In the genomic region with DNA sequence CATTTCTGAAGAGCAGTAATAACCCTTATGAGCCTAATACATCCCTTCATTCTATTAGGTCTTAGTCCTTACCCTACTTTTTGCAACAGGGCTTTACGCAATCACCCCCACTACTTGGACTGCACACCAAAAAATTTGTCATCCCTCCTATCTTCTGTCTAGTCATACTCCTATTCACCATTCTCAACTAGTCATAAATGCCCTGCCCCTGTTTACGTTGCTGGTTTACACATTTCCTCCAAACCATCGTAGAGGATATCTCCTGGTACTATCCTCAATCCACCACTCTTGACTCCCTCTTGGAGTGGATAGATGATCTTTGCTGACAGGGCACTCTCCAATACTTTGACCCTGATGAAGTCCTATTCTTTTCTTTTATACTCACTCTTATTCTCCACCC, we compare ENCODE assay signal across 19 cellular contexts.
DNase-seq lines count a peak whose midpoint lies in the region; ATAC-seq and TF ChIP-seq lines count a peak whose summit lies in the region.
"Had no signal": no experiment of that assay in that cellular context is flagged by ENCODE, and none has a peak within 500 bp of the region (broad histone marks: within the 10 kb centered on the region; RNA-seq: fewer than 3 reads in every experiment).

No MANE protein-coding gene starts in this region.

- no peak for TF ChIP-seq CTCF in epithelial cell of esophagus (IDR thresholded peaks at IDR 0.05; ENCODE audit: insufficient read depth, low read depth, low read length, missing control alignments)

- DNase-seq in SIG-M5 treated with dmso at 0.1 percent for 504 hours (lab: John Stamatoyannopoulos, UW; ENCODE audit: unreplicated experiment) = peak; percentile 40
- no peak for DNase-seq in SIG-M5 (lab: John Stamatoyannopoulos, UW)
- peak; percentile 32 for DNase-seq in MV-4-11 (lab: John Stamatoyannopoulos, UW)
- DNase-seq in epithelial cell of esophagus (ENCODE audit: low read depth) = peak; percentile 6
- no peak for DNase-seq in AG20443 (ENCODE audit: low spot score)
- no peak for DNase-seq in NCI-H446 treated with DMSO at 0.1 percent for 48 hours (lab: John Stamatoyannopoulos, UW)
- DNase-seq: 8988T; BE2C; C1 segment of cervical spinal cord; CD4-positive, CD25-positive, alpha-beta regulatory T cell; CD8-positive, alpha-beta memory T cell; COR-L47; DMS 273 treated with DMSO at 0.1 percent for 48 hours; DMS53; DND-41; EL; HCEC 1CT had no signal

- no peak overlapping the region for H3K4me3 ChIP-seq in epithelial cell of esophagus (ENCODE audit: low read length)
- H3K4me3 ChIP-seq: GM23338 had no signal

- ATAC-seq in GM18520 (IDR thresholded peaks at IDR 0.05; ENCODE audit: unreplicated experiment) = no peak
- ATAC-seq: GM23338 had no signal

Comparison
In these comparisons a context has a peak if more than half of its experiments do, and no peak if none do; other contexts are left out.
1. DNase-seq: peak in SIG-M5 treated with dmso at 0.1 percent for 504 hours (single experiment), MV-4-11 (single experiment) and epithelial cell of esophagus (single experiment); none in SIG-M5 (single experiment), AG20443 (single experiment) and NCI-H446 treated with DMSO at 0.1 percent for 48 hours (single experiment).